In the genomic region with DNA sequence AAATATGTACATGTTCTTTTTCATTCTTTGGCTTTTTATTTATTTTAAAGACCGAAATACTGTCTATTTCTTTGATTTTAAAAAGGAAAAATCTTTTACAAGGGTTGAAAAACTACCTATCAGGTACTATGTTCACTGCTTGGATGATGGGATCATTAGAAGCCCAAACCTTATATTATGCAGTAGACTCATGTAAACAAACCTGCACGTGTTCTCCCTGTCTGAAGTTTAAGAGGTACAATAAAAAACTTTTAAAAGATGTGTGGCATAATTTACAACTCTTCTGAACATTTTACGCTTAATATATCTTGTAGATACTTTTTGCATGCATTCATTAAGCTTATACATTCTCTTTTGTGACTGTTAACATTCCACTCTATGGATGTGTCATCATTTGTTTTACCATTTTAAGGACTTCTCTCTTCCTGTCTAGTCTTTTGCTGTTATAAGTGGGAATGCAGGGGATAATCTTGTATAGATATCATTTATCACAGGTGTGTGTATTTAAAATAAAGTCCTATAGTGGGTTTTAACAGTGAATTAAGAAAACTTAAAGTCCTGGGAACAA, we compare ENCODE assay signal across 25 cellular contexts. TPM values are rescaled to one million over a fixed set of nuclear protein-coding genes. Genes with fewer than 3 reads are reported as not detected.
DNase-seq lines count a peak whose midpoint lies in the region; ATAC-seq and TF ChIP-seq lines count a peak whose summit lies in the region.
"Had no signal": no experiment of that assay in that cellular context is flagged by ENCODE, and none has a peak within 500 bp of the region (broad histone marks: within the 10 kb centered on the region; RNA-seq: fewer than 3 reads in every experiment).

No MANE protein-coding gene starts in this region.

- H3K36me3 ChIP-seq in fibroblast of lung (ENCODE audit: control insufficient read depth, insufficient read depth, low read length) = no peaks in the 10 kb centered on the region
- H3K36me3 ChIP-seq: prostate gland, thyroid gland had no signal

- ATAC-seq in activated naive CD8-positive, alpha-beta T cell treated with anti-CD3 and anti-CD28 coated beads, Interleukin-2, amount 50 U/mL, for 24 hours = no peak
- peak; percentile 44; the same call in 2 of the 3 replicates for ATAC-seq in SK-N-SH treated with all-trans-retinoic acid at 6 μM for 48 hours
- ATAC-seq in GM21390 (IDR thresholded peaks at IDR 0.05; ENCODE audit: unreplicated experiment) = no peak
- no peak for ATAC-seq in GM21515 (IDR thresholded peaks at IDR 0.05; ENCODE audit: unreplicated experiment)
- ATAC-seq: heart right ventricle; HepG2; stimulated activated naive B cell treated with anti-CD40 and anti-IgM and Interleukin-4, amounts not matched to agents 10 μg/mL and 1 μg/mL and 100 μg/mL, for 72 hours had no signal

- no peak overlapping the region for H2AFZ ChIP-seq in fibroblast of lung (ENCODE audit: low read length)

- H3K79me2 ChIP-seq in fibroblast of lung (ENCODE audit: control insufficient read depth, insufficient read depth, low read length) = peaks cover 45% of the 10 kb centered on the region

- H3K36me3 Mint-ChIP-seq in activated naive CD8-positive, alpha-beta T cell = peaks cover 10% of the 10 kb centered on the region
- peaks cover 24% of the 10 kb centered on the region for H3K36me3 Mint-ChIP-seq in activated naive CD8-positive, alpha-beta T cell treated with anti-CD3 and anti-CD28 coated beads, Interleukin-2, amount 50 U/mL, for 24 hours (ENCODE audit: low read depth)

- H3K27me3 Mint-ChIP-seq in activated naive CD8-positive, alpha-beta T cell = no peaks in the 10 kb centered on the region
- H3K27me3 Mint-ChIP-seq in activated naive CD8-positive, alpha-beta T cell treated with anti-CD3 and anti-CD28 coated beads, Interleukin-2, amount 50 U/mL, for 24 hours = no peaks in the 10 kb centered on the region
- H3K27me3 Mint-ChIP-seq: CD4-positive, alpha-beta memory T cell; memory B cell; stimulated activated naive B cell treated with anti-CD40 and anti-IgM and Interleukin-4, amounts not matched to agents 10 μg/mL and 1 μg/mL and 100 μg/mL, for 72 hours had no signal

- peak overlapping the region; percentile 46 for H3K27ac Mint-ChIP-seq in activated naive CD8-positive, alpha-beta T cell
- no peak overlapping the region for H3K27ac Mint-ChIP-seq in activated naive CD8-positive, alpha-beta T cell treated with anti-CD3 and anti-CD28 coated beads, Interleukin-2, amount 50 U/mL, for 24 hours
- H3K27ac Mint-ChIP-seq: activated naive CD4-positive, alpha-beta T cell treated with anti-CD3 and anti-CD28 coated beads, Interleukin-2, amount 10 ng/mL, durations not matched to agents 7 days and 5 days; memory B cell; nephron; stimulated activated naive B cell treated with anti-CD40 and anti-IgM and Interleukin-4, amounts not matched to agents 10 μg/mL and 1 μg/mL and 100 μg/mL, for 72 hours had no signal

- H3K4me1 ChIP-seq in fibroblast of lung (ENCODE audit: control insufficient read depth, extremely low read depth, insufficient read depth, low read length) = no peaks in the 10 kb centered on the region
- H3K4me1 ChIP-seq: prostate gland had no signal

- H3K27ac ChIP-seq in fibroblast of lung (ENCODE audit: insufficient read depth, low read length) = no peak overlapping the region
- H3K27ac ChIP-seq: esophagus squamous epithelium, thyroid gland had no signal

- H3K4me3 Mint-ChIP-seq in activated naive CD8-positive, alpha-beta T cell = no peak overlapping the region
- no peak overlapping the region for H3K4me3 Mint-ChIP-seq in activated naive CD8-positive, alpha-beta T cell treated with anti-CD3 and anti-CD28 coated beads, Interleukin-2, amount 50 U/mL, for 24 hours
- H3K4me3 Mint-ChIP-seq: activated naive CD4-positive, alpha-beta T cell treated with anti-CD3 and anti-CD28 coated beads, Interleukin-2, amount 10 ng/mL, durations not matched to agents 7 days and 5 days; memory B cell; nephron; stimulated activated naive B cell treated with anti-CD40 and anti-IgM and Interleukin-4, amounts not matched to agents 10 μg/mL and 1 μg/mL and 100 μg/mL, for 72 hours had no signal

- H4K20me1 ChIP-seq in fibroblast of lung (ENCODE audit: control insufficient read depth, extremely low read depth, insufficient read depth, low read length) = no peaks in the 10 kb centered on the region

- H3K4me3 ChIP-seq in fibroblast of lung (replicated peaks in 1 of 4; ENCODE audit: control extremely low read depth in 1 of 4, insufficient read depth in 1 of 4, low read depth in 3 of 4, low read length in 4 of 4) = no peak overlapping the region
- H3K4me3 ChIP-seq: esophagus squamous epithelium, heart right ventricle, prostate gland, thyroid gland had no signal

- H3K4me1 Mint-ChIP-seq in activated naive CD8-positive, alpha-beta T cell (ENCODE audit: low read depth) = peaks cover 73% of the 10 kb centered on the region
- peaks cover 62% of the 10 kb centered on the region for H3K4me1 Mint-ChIP-seq in activated naive CD8-positive, alpha-beta T cell treated with anti-CD3 and anti-CD28 coated beads, Interleukin-2, amount 50 U/mL, for 24 hours

- H3K9me3 ChIP-seq in fibroblast of lung (ENCODE audit: control insufficient read depth, insufficient read depth, low read depth, low read length) = no peaks in the 10 kb centered on the region
- H3K9me3 ChIP-seq: esophagus squamous epithelium, heart right ventricle, prostate gland, thyroid gland had no signal

- no peak overlapping the region for H3K4me2 ChIP-seq in fibroblast of lung (ENCODE audit: extremely low read depth, insufficient read depth, low read length)

- no peak for DNase-seq in activated naive CD8-positive, alpha-beta T cell treated with anti-CD3 and anti-CD28 coated beads, Interleukin-2, amount 50 U/mL, for 24 hours
- DNase-seq in fibroblast of lung (ENCODE audit: low read depth in 2 of 2) (peak; percentile 8 to 57), GM20000 (ENCODE audit: low spot score) (no peak)
- DNase-seq in activated CD4-positive, alpha-beta T cell treated with anti-CD3 and anti-CD28 coated beads for 1 hour = no peak
- DNase-seq: activated CD4-positive, alpha-beta T cell treated with anti-CD3 and anti-CD28 coated beads for 4 hours; activated CD8-positive, alpha-beta memory T cell treated with anti-CD3 and anti-CD28 coated beads, Interleukin-2, amount 50 U/mL, for 48 hours; activated naive CD4-positive, alpha-beta T cell treated with anti-CD3 and anti-CD28 coated beads, Interleukin-2, amount 10 ng/mL, durations not matched to agents 7 days and 5 days; CD4-positive, alpha-beta memory T cell; DMS79 treated with DMSO at 0.1 percent for 48 hours; esophagus squamous epithelium; heart right ventricle; MV-4-11; NCI-H1930; NCI-H510A; stimulated activated naive B cell treated with anti-CD40 and anti-IgM and Interleukin-4, amounts not matched to agents 10 μg/mL and 1 μg/mL and 100 μg/mL, for 72 hours; T1000; thyroid gland had no signal

- TF ChIP-seq CTCF in fibroblast of lung (conservative IDR thresholded peaks at IDR 0.05 in 1 of 2, IDR thresholded peaks at IDR 0.05 in 1 of 2; ENCODE audit: low read depth in 1 of 2, low read length in 2 of 2) = no peak
- no peak for TF ChIP-seq CTCF in GM20000 (IDR thresholded peaks at IDR 0.05; ENCODE audit: extremely low read depth, missing control alignments)

- no peak overlapping the region for H3K9ac ChIP-seq in fibroblast of lung (ENCODE audit: insufficient read depth, low read length)

- H3K27me3 ChIP-seq in fibroblast of lung (ENCODE audit: control insufficient read depth, insufficient read depth, low read length) = no peaks in the 10 kb centered on the region
- H3K27me3 ChIP-seq: esophagus squamous epithelium, heart right ventricle, thyroid gland had no signal

- no peaks in the 10 kb centered on the region for H3K9me3 Mint-ChIP-seq in activated naive CD8-positive, alpha-beta T cell (ENCODE audit: low read depth)
- H3K9me3 Mint-ChIP-seq in activated naive CD8-positive, alpha-beta T cell treated with anti-CD3 and anti-CD28 coated beads, Interleukin-2, amount 50 U/mL, for 24 hours = no peaks in the 10 kb centered on the region
- H3K9me3 Mint-ChIP-seq: activated naive CD4-positive, alpha-beta T cell treated with anti-CD3 and anti-CD28 coated beads, Interleukin-2, amount 10 ng/mL, durations not matched to agents 7 days and 5 days; memory B cell; nephron had no signal

TF ChIP-seq in SK-N-SH treated with all-trans-retinoic acid at 6 μM for 48 hours, 23 proteins besides CTCF, POLR2A, EP300 and RAD21 (continues in another document):
- TF ChIP-seq CSDC2 (CRISPR knock-in tag; IDR thresholded peaks at IDR 0.05) = no peak
- TF ChIP-seq OSR1 (CRISPR knock-in tag; IDR thresholded peaks at IDR 0.05) = no peak
- no peak for TF ChIP-seq RARB (CRISPR knock-in tag; IDR thresholded peaks at IDR 0.05)
- TF ChIP-seq, protein P1, sequence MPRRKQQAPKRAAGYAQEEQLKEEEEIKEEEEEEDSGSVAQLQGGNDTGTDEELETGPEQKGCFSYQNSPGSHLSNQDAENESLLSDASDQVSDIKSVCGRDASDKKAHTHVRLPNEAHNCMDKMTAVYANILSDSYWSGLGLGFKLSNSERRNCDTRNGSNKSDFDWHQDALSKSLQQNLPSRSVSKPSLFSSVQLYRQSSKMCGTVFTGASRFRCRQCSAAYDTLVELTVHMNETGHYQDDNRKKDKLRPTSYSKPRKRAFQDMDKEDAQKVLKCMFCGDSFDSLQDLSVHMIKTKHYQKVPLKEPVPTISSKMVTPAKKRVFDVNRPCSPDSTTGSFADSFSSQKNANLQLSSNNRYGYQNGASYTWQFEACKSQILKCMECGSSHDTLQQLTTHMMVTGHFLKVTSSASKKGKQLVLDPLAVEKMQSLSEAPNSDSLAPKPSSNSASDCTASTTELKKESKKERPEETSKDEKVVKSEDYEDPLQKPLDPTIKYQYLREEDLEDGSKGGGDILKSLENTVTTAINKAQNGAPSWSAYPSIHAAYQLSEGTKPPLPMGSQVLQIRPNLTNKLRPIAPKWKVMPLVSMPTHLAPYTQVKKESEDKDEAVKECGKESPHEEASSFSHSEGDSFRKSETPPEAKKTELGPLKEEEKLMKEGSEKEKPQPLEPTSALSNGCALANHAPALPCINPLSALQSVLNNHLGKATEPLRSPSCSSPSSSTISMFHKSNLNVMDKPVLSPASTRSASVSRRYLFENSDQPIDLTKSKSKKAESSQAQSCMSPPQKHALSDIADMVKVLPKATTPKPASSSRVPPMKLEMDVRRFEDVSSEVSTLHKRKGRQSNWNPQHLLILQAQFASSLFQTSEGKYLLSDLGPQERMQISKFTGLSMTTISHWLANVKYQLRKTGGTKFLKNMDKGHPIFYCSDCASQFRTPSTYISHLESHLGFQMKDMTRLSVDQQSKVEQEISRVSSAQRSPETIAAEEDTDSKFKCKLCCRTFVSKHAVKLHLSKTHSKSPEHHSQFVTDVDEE (CRISPR knock-in tag; IDR thresholded peaks at IDR 0.05) = no peak
- no peak for TF ChIP-seq GLIS3 (CRISPR knock-in tag; IDR thresholded peaks at IDR 0.05)
- no peak for TF ChIP-seq BACH2 (CRISPR knock-in tag; IDR thresholded peaks at IDR 0.05; ENCODE audit: borderline replicate concordance)

RNA-seq across cellular contexts. Expression of a gene that starts 6.2 kb away (rescaled TPM):
- total RNA-seq in fibroblast of lung = 31.6 and 33.7 TPM in 2 replicates
- polyA plus RNA-seq in fibroblast of lung = 6.1 and 6.5 TPM in 2 replicates
- 4.9 and 6.1 TPM in 2 replicates for polyA plus RNA-seq in fibroblast of lung (2012)
- 12.9 and 29.0 TPM in 2 replicates for polyA minus RNA-seq in fibroblast of lung (ENCODE audit: low replicate concordance)

Comparison
In these comparisons a context has a peak if more than half of its experiments do, and no peak if none do; other contexts are left out.
1. DNase-seq: peak in fibroblast of lung (2 of 2); none in activated naive CD8-positive, alpha-beta T cell treated with anti-CD3 and anti-CD28 coated beads, Interleukin-2, amount 50 U/mL, for 24 hours (single experiment), activated CD4-positive, alpha-beta T cell treated with anti-CD3 and anti-CD28 coated beads for 1 hour (single experiment) and GM20000 (single experiment).